11 cellular contexts compared by ENCODE assay signal in genomic region chr12:12741705-12742104, GRCh38. TPM values are rescaled to one million over a fixed set of nuclear protein-coding genes. Genes with fewer than 3 reads are reported as not detected.
DNase-seq lines count a peak whose midpoint lies in the region; FAIRE-seq and TF ChIP-seq lines count a peak whose summit lies in the region.
"Had no signal": no experiment of that assay in that cellular context is flagged by ENCODE, and none has a peak within 500 bp of the region (broad histone marks: within the 10 kb centered on the region; RNA-seq: fewer than 3 reads in every experiment).

No MANE protein-coding gene starts in this region.

- WGBS in adrenal gland, 4 donors, result 0 to 8% (median 2%) methylated on average over 2 of the region's 2 CpGs

- H3K4me3 ChIP-seq in adrenal gland, result peak overlapping the region in 1 of 4 donors; percentile 1
- H3K4me3 ChIP-seq: SJCRH30 had no signal

- FAIRE-seq in H54 (lab: Jason Lieb, UNC), result no peak

- H3K4me1 ChIP-seq in adrenal gland (replicated peaks in 1 of 2), result peaks cover 0 to 14% of the 10 kb centered on the region in 2 donors

- intact Hi-C loops in adrenal gland (cut with DNase I), result no loop called here

- TF ChIP-seq POLR2A in adrenal gland (IDR thresholded peaks at IDR 0.05), result no peak
- TF ChIP-seq POLR2A in H54 (IDR thresholded peaks at IDR 0.05; ENCODE audit: low read depth, low read length), result no peak

- peak overlapping the region in 3 of 5 donors; percentile 31 to 55 (median 45) for H3K27ac ChIP-seq in adrenal gland
- H3K27ac ChIP-seq: SJCRH30 had no signal

- no peaks in the 10 kb centered on the region for H3K27me3 ChIP-seq in adrenal gland
- H3K27me3 ChIP-seq: SJCRH30 had no signal

- peak; percentile 57 for DNase-seq in M059J (ENCODE audit: low read depth)
- DNase-seq in adrenal gland, result peak in 5 of 7 donors; percentile 27 to 57 (median 37)
- peak; percentile 56 for DNase-seq in myocyte (ENCODE audit: low read depth)
- no peak for DNase-seq in D341Med (ENCODE audit: low spot score)
- DNase-seq in GM19238 (ENCODE audit: insufficient read length, low spot score), result no peak
- DNase-seq in H54 (ENCODE audit: insufficient read length, low spot score), result no peak
- DNase-seq: activated CD4-positive, alpha-beta T cell treated with anti-CD3 and anti-CD28 coated beads for 4 hours; COR-L47; SJCRH30; stimulated activated CD4-positive, alpha-beta T cell treated with anti-CD3 and anti-CD28 coated beads, Interleukin-15, amount 100 ng/mL, for 24 hours; stimulated activated naive CD4-positive, alpha-beta T cell had no signal

- no peak for TF ChIP-seq CTCF in adrenal gland (IDR thresholded peaks at IDR 0.05)

- no peaks in the 10 kb centered on the region for H3K36me3 ChIP-seq in adrenal gland (replicated peaks in 1 of 2)
- H3K36me3 ChIP-seq: SJCRH30 had no signal

- no peaks in the 10 kb centered on the region for H3K9me3 ChIP-seq in adrenal gland (replicated peaks in 1 of 3)
- H3K9me3 ChIP-seq: SJCRH30 had no signal

RNA-seq across cellular contexts. Expression of gene CDKN1B, which starts 24.5 kb away (rescaled TPM):
- total RNA-seq in M059J (2014; rRNA removed; shearing (Covaris generic)), result 34.8 and 48.4 TPM in 2 replicates
- total RNA-seq in adrenal gland, result 10 to 100 TPM; 37.9 to 97.8 (median 71.1) TPM
- polyA plus RNA-seq in adrenal gland, result 10 to 100 TPM; 18.2 to 80.3 (median 25.3) TPM
- total RNA-seq in myocyte, result 40.4 and 41.4 TPM in 2 replicates
- polyA plus RNA-seq in myocyte (2012), result 15.6 TPM

RNA-seq across cellular contexts. Expression of gene APOLD1, which starts 43.8 kb away (rescaled TPM):
- 16.9 and 18.9 TPM in 2 replicates for total RNA-seq in M059J (2014; rRNA removed; shearing (Covaris generic))
- 10 to 100 TPM in 3 of 8 donors, 1 to 10 TPM in 5; 2.1 to 11.5 (median 7.9) TPM for total RNA-seq in adrenal gland
- 1 to 10 TPM; 1.2 to 7.6 (median 6.9) TPM for polyA plus RNA-seq in adrenal gland
- 5.1 and 6.4 TPM in 2 replicates for total RNA-seq in myocyte
- 1.8 TPM for polyA plus RNA-seq in myocyte (2012)

RNA-seq across cellular contexts. Expression of gene GPR19, which starts 45.7 kb away (rescaled TPM):
- total RNA-seq in M059J (2014; rRNA removed; shearing (Covaris generic)), result 5.2 and 7.1 TPM in 2 replicates
- total RNA-seq in adrenal gland (1 to 10 TPM in 2 of 8 donors, under 1 TPM in 3, not detected in 3; 0.56 to 1.1 (median 0.68) TPM), myocyte (not detected in 2 replicates)
- 1 to 10 TPM in 2 of 3 donors, under 1 TPM in 1; 0.98 to 1.8 (median 1.1) TPM for polyA plus RNA-seq in adrenal gland
- not detected for polyA plus RNA-seq in myocyte (2012)

Comparison
In these comparisons a context has a peak if more than half of its experiments do, and no peak if none do; other contexts are left out.
1. DNase-seq: peak in M059J (single experiment), adrenal gland (5 of 7) and myocyte (single experiment); none in D341Med (single experiment), GM19238 (single experiment) and H54 (single experiment).